Comparison of ENCODE assay signal across 15 cellular contexts in the genomic region with DNA sequence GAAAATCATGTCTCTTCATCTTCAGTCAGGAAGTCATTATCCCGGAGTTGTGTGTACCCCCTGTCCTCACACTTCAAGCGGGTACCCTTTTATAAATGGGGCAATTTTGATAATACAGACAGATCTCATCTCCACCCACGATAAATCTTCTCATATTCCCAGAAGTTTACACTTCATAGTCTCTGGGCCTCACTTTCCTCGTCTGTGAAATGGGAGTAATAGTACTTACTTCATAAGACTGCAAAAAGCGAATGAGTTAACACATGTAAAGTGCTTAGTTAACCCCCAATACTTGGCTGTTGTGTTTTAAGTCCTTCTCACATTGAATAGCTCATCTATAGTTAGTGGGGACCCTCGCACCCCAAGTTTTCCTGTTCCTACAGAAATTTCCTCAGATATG. TPM values are rescaled to one million over a fixed set of nuclear protein-coding genes. Genes with fewer than 3 reads are reported as not detected.
DNase-seq lines count a peak whose midpoint lies in the region; ATAC-seq and TF ChIP-seq lines count a peak whose summit lies in the region.
"Had no signal": no experiment of that assay in that cellular context is flagged by ENCODE, and none has a peak within 500 bp of the region (broad histone marks: within the 10 kb centered on the region; RNA-seq: fewer than 3 reads in every experiment).

No MANE protein-coding gene starts in this region.

- no peak for TF ChIP-seq CTCF in left ventricle myocardium inferior (IDR thresholded peaks at IDR 0.05; ENCODE audit: borderline replicate concordance)
- TF ChIP-seq CTCF in coronary artery (IDR thresholded peaks at IDR 0.05): no peak
- no peak for TF ChIP-seq CTCF in natural killer cell (IDR thresholded peaks at IDR 0.05)
- no peak for TF ChIP-seq CTCF in vagina (IDR thresholded peaks at IDR 0.05)
- no peak for TF ChIP-seq CTCF in GM13976 (IDR thresholded peaks at IDR 0.05; ENCODE audit: borderline replicate concordance, control extremely low read depth, extremely low read depth, insufficient read depth, missing control alignments)

- peak overlapping the region; percentile 68 for H3K4me3 ChIP-seq in left ventricle myocardium inferior
- H3K4me3 ChIP-seq in coronary artery: no peak overlapping the region
- H3K4me3 ChIP-seq in vagina: no peak overlapping the region

- in situ Hi-C loops in GM13976 (cut with MboI; ENCODE audit: low sequenced_read_pairs, unreplicated experiment): no loop called here

- DNase-seq in left ventricle myocardium inferior: no peak
- DNase-seq in left ventricle myocardium superior: no peak
- DNase-seq in coronary artery (ENCODE audit: low spot score): no peak
- DNase-seq in natural killer cell: no peak
- no peak for DNase-seq in vagina (ENCODE audit: extremely low spot score in 2 of 2)
- DNase-seq in GM13976 (ENCODE audit: low spot score): no peak
- no peak for DNase-seq in NCI-H2227 (lab: John Stamatoyannopoulos, UW; ENCODE audit: unreplicated experiment)
- DNase-seq: aorta, EL, left colon, NCI-H1694 treated with DMSO at 0.1 percent for 48 hours, Right ventricle myocardium superior had no signal

- H3K4me1 ChIP-seq in left ventricle myocardium inferior: peaks cover 46% of the 10 kb centered on the region
- H3K4me1 ChIP-seq in vagina: peaks cover 8% of the 10 kb centered on the region

- H3K27me3 ChIP-seq in left ventricle myocardium inferior (ENCODE audit: low read depth) (no peaks in the 10 kb centered on the region), vagina (no peaks in the 10 kb centered on the region)

- no peaks in the 10 kb centered on the region for H3K27me3 Mint-ChIP-seq in natural killer cell (ENCODE audit: low read depth in 2 of 2)

- no peak for ATAC-seq in left ventricle myocardium superior
- no peak for ATAC-seq in natural killer cell
- ATAC-seq in GM18520 (IDR thresholded peaks at IDR 0.05; ENCODE audit: unreplicated experiment): no peak

- intact Hi-C loops in left ventricle myocardium inferior (cut with micrococcal nuclease) (no loop called here), left ventricle myocardium superior (cut with micrococcal nuclease) (no loop called here), natural killer cell (cut with micrococcal nuclease) (no loop called here), vagina (cut with DNase I) (no loop called here)

- H3K9me3 Mint-ChIP-seq in natural killer cell: no peaks in the 10 kb centered on the region
- H3K9me3 Mint-ChIP-seq: endodermal cell had no signal

- H3K4me3 Mint-ChIP-seq in natural killer cell: no peak overlapping the region
- H3K4me3 Mint-ChIP-seq: endodermal cell had no signal

- peaks cover 28% of the 10 kb centered on the region for H3K36me3 ChIP-seq in left ventricle myocardium inferior
- H3K36me3 ChIP-seq in vagina: peaks cover 0 to 21% of the 10 kb centered on the region in 2 donors

- H3K27ac ChIP-seq in left ventricle myocardium inferior (replicated peaks) (peak overlapping the region; percentile 85), coronary artery (peak overlapping the region; percentile 65 to 92), vagina (peak overlapping the region; percentile 43)

- H3K4me1 Mint-ChIP-seq in natural killer cell: peaks cover 38 to 39% of the 10 kb centered on the region in 2 donors

- H3K36me3 Mint-ChIP-seq in natural killer cell: no peaks in the 10 kb centered on the region

- TF ChIP-seq POLR2A in vagina (IDR thresholded peaks at IDR 0.05): no peak

- no peaks in the 10 kb centered on the region for H3K9me3 ChIP-seq in left ventricle myocardium inferior (replicated peaks)
- no peaks in the 10 kb centered on the region for H3K9me3 ChIP-seq in vagina

- H3K27ac Mint-ChIP-seq in natural killer cell: peak overlapping the region; percentile 86 to 93

RNA-seq across cellular contexts. Expression of a gene that starts 0.8 kb away (rescaled TPM):
- total RNA-seq in left ventricle myocardium inferior (0.30 TPM), left ventricle myocardium superior (0.27 TPM), natural killer cell (under 1 TPM; 0.13 to 0.24 (median 0.18) TPM), vagina (not detected)
- total RNA-seq: LHCN-M2 had no signal

RNA-seq across cellular contexts. Expression of a gene that starts 37.8 kb away (rescaled TPM):
- total RNA-seq in left ventricle myocardium inferior (161 TPM), left ventricle myocardium superior (77.1 TPM), natural killer cell (100 to 1,000 TPM; 516 to 622 (median 551) TPM), vagina (138 TPM)

RNA-seq across cellular contexts. Expression of a gene that starts 52.1 kb away (rescaled TPM):
- total RNA-seq in left ventricle myocardium inferior (not detected), left ventricle myocardium superior (not detected), natural killer cell (1 to 10 TPM in 1 of 3 donors, not detected in 2; 1.2 TPM), vagina (not detected)
- total RNA-seq: aorta, endodermal cell, left colon, LHCN-M2, Right ventricle myocardium superior had no signal
